1 cellular context compared by ENCODE assay signal in the genomic region with DNA sequence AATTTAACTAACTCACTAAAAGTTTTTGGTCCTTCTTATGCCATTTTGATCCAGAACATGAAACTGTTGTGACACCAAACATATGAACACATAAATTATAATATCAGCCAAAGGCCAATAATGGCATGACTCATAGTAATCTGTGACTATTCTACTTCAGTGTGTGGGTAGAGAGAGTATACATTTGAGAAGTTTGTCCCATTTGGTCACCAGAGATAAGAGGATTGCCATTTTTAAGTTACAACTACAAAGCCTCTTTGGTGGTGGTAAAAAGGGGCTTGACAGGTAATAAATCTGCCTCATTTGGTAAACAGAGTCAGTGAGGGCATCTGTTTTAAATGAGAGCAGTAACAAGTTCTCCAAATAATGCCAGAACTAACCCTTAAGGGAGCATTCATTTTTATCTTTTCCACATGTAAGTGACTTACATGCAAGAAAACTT.
TF ChIP-seq lines count a peak whose summit lies in the region.

No MANE protein-coding gene starts in this region.

TF ChIP-seq in HCT116, 20 proteins besides CTCF, POLR2A, EP300 and RAD21:
- TF ChIP-seq, protein P1, sequence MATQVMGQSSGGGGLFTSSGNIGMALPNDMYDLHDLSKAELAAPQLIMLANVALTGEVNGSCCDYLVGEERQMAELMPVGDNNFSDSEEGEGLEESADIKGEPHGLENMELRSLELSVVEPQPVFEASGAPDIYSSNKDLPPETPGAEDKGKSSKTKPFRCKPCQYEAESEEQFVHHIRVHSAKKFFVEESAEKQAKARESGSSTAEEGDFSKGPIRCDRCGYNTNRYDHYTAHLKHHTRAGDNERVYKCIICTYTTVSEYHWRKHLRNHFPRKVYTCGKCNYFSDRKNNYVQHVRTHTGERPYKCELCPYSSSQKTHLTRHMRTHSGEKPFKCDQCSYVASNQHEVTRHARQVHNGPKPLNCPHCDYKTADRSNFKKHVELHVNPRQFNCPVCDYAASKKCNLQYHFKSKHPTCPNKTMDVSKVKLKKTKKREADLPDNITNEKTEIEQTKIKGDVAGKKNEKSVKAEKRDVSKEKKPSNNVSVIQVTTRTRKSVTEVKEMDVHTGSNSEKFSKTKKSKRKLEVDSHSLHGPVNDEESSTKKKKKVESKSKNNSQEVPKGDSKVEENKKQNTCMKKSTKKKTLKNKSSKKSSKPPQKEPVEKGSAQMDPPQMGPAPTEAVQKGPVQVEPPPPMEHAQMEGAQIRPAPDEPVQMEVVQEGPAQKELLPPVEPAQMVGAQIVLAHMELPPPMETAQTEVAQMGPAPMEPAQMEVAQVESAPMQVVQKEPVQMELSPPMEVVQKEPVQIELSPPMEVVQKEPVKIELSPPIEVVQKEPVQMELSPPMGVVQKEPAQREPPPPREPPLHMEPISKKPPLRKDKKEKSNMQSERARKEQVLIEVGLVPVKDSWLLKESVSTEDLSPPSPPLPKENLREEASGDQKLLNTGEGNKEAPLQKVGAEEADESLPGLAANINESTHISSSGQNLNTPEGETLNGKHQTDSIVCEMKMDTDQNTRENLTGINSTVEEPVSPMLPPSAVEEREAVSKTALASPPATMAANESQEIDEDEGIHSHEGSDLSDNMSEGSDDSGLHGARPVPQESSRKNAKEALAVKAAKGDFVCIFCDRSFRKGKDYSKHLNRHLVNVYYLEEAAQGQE (IDR thresholded peaks at IDR 0.05; ENCODE audit: low read depth) = no peak
- TF ChIP-seq FOSL1 (IDR thresholded peaks at IDR 0.05; ENCODE audit: low read depth) = peak; percentile 68
- peak; percentile 47 for TF ChIP-seq SP1 (IDR thresholded peaks at IDR 0.05; ENCODE audit: low read depth)
- TF ChIP-seq, protein P2, sequence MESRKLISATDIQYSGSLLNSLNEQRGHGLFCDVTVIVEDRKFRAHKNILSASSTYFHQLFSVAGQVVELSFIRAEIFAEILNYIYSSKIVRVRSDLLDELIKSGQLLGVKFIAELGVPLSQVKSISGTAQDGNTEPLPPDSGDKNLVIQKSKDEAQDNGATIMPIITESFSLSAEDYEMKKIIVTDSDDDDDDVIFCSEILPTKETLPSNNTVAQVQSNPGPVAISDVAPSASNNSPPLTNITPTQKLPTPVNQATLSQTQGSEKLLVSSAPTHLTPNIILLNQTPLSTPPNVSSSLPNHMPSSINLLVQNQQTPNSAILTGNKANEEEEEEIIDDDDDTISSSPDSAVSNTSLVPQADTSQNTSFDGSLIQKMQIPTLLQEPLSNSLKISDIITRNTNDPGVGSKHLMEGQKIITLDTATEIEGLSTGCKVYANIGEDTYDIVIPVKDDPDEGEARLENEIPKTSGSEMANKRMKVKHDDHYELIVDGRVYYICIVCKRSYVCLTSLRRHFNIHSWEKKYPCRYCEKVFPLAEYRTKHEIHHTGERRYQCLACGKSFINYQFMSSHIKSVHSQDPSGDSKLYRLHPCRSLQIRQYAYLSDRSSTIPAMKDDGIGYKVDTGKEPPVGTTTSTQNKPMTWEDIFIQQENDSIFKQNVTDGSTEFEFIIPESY (IDR thresholded peaks at IDR 0.05; ENCODE audit: extremely low read depth, insufficient replicate concordance, low read length) = no peak
- peak; percentile 62; the same call in 1 of the 2 replicates for TF ChIP-seq EGR1 (IDR thresholded peaks at IDR 0.05; ENCODE audit: low read depth)
- peak; percentile 66 for TF ChIP-seq CEBPB (IDR thresholded peaks at IDR 0.05; ENCODE audit: low read depth)
- TF ChIP-seq SIN3A (IDR thresholded peaks at IDR 0.05; ENCODE audit: low read depth) = peak; percentile 48; the same call in 1 of the 2 replicates
- peak; percentile 35 for TF ChIP-seq TCF7L2 (IDR thresholded peaks at IDR 0.05; ENCODE audit: borderline replicate concordance, extremely low read depth, insufficient read depth, insufficient read length)
- no peak for TF ChIP-seq EZH2 (IDR thresholded peaks at IDR 0.05)
- TF ChIP-seq SRF (IDR thresholded peaks at IDR 0.05; ENCODE audit: low read depth) = 0 out of 2 replicates have a peak, but pooled peaks have one; percentile 26
- TF ChIP-seq JUND (IDR thresholded peaks at IDR 0.05) = peak; percentile 73
- TF ChIP-seq, protein P3, sequence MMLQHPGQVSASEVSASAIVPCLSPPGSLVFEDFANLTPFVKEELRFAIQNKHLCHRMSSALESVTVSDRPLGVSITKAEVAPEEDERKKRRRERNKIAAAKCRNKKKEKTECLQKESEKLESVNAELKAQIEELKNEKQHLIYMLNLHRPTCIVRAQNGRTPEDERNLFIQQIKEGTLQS (IDR thresholded peaks at IDR 0.05) = 0 out of 2 replicates have a peak, but pooled peaks have one; percentile 26
